Comparison of ENCODE assay signal across 8 cellular contexts in the genomic region with DNA sequence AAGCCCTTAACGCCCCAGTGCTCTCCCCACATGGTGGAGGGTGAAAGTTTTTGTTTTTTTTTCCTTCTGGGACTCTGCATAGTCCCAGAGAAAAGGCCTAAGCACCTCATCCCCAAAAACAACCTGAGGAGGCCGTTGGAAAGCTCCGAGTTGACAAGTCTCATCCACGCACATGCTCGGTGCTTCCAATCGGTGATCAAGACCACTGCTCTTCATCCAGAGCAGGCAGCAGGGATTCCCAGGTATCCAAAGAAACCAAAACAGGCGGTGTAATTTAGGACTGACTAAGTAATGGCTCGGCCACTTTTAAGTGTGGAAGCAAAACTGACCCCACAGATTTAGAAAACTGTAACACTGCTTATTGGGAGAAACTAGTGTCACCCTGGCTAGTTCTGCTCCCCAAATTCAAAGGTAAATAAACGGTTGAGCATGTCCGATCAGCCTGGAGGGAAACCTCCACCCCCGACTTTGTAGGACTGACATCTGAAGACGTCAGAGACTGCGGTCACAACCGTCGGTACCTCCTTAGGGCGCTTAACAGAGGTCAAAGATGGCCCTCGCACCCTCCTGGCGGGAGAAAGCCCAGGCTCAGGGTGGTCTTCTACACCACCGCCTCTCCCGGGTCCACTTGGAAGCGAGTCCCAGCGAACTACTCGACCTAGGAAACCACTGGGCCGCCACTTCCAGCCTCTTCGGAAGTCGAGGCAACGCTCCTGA. TPM values are rescaled to one million over a fixed set of nuclear protein-coding genes. Genes with fewer than 3 reads are reported as not detected.
DNase-seq lines count a peak whose midpoint lies in the region; ATAC-seq and TF ChIP-seq lines count a peak whose summit lies in the region.

No MANE protein-coding gene starts in this region.

- DNase-seq in breast epithelium (ENCODE audit: low spot score in 2 of 2): no peak
- no peak for DNase-seq in NOMO-1 treated with DMSO at 0.1 percent for 48 hours (lab: John Stamatoyannopoulos, UW; ENCODE audit: unreplicated experiment)

- peak; percentile 2 for ATAC-seq in GM18520 (IDR thresholded peaks at IDR 0.05; ENCODE audit: unreplicated experiment)
- ATAC-seq in HG03558 (IDR thresholded peaks at IDR 0.05; ENCODE audit: extremely low read depth, unreplicated experiment): peak; percentile 6
- ATAC-seq in GM18517 (IDR thresholded peaks at IDR 0.05; ENCODE audit: unreplicated experiment): no peak
- ATAC-seq in GM19023 (IDR thresholded peaks at IDR 0.05; ENCODE audit: unreplicated experiment): no peak
- no peak for ATAC-seq in GM21619 (IDR thresholded peaks at IDR 0.05; ENCODE audit: unreplicated experiment)

- H3K4me3 ChIP-seq in breast epithelium: peak overlapping the region; percentile 52 to 89 (median 68)
- H3K4me3 ChIP-seq in mucosa of rectum (ENCODE audit: low read length in 2 of 2): peak overlapping the region; percentile 78 to 88

- intact Hi-C loops in breast epithelium (cut with DNase I; ENCODE audit: low total_unique reads): no loop called here

- peak overlapping the region; percentile 80 for H3K9ac ChIP-seq in mucosa of rectum (ENCODE audit: low read depth in 1 of 2, low read length in 2 of 2)

- H3K4me1 ChIP-seq in breast epithelium (peaks cover 5 to 9% of the 10 kb centered on the region in 2 donors), mucosa of rectum (ENCODE audit: control insufficient read depth in 2 of 2, insufficient read depth in 2 of 2, low read length in 2 of 2) (peaks cover 13 to 17% of the 10 kb centered on the region in 2 donors)

- H3K27ac ChIP-seq in breast epithelium (peak overlapping the region; percentile 91 to 97), mucosa of rectum (ENCODE audit: low read depth in 2 of 2, low read length in 2 of 2) (peak overlapping the region; percentile 89)

- no peak for TF ChIP-seq CTCF in breast epithelium (IDR thresholded peaks at IDR 0.05)

- H3K27me3 ChIP-seq in breast epithelium (no peaks in the 10 kb centered on the region), mucosa of rectum (ENCODE audit: control insufficient read depth in 2 of 2, insufficient read depth in 2 of 2, low read length in 2 of 2) (no peaks in the 10 kb centered on the region)

- TF ChIP-seq POLR2A in breast epithelium (IDR thresholded peaks at IDR 0.05): no peak

- H3K36me3 ChIP-seq in breast epithelium (no peaks in the 10 kb centered on the region), mucosa of rectum (ENCODE audit: control insufficient read depth in 2 of 2, insufficient read depth in 2 of 2, low read length in 2 of 2) (peaks cover 19 to 26% of the 10 kb centered on the region in 2 donors)

- H3K9me3 ChIP-seq in breast epithelium: no peaks in the 10 kb centered on the region
- no peaks in the 10 kb centered on the region for H3K9me3 ChIP-seq in mucosa of rectum (ENCODE audit: control insufficient read depth in 2 of 2, low read length in 2 of 2)

RNA-seq across cellular contexts. Expression of gene ZNF446, which starts 1.0 kb away (rescaled TPM):
- total RNA-seq in breast epithelium: 10 to 100 TPM; 10.2 to 23.4 (median 20.0) TPM

RNA-seq across cellular contexts. Expression of gene ZNF324, which starts 8.3 kb away (rescaled TPM):
- total RNA-seq in breast epithelium: 10 to 100 TPM in 2 of 3 donors, 1 to 10 TPM in 1; 9.0 to 30.9 (median 24.3) TPM

RNA-seq across cellular contexts. Expression of gene ZNF324B, which starts 23.7 kb away (rescaled TPM):
- total RNA-seq in breast epithelium: 1 to 10 TPM; 6.1 to 9.1 (median 7.2) TPM

RNA-seq across cellular contexts. Expression of gene ZNF132, which starts 35.2 kb away (rescaled TPM):
- total RNA-seq in breast epithelium: 10 to 100 TPM in 1 of 3 donors, 1 to 10 TPM in 2; 3.5 to 13.3 (median 6.2) TPM

RNA-seq across cellular contexts. Expression of gene SLC27A5, which starts 36.6 kb away (rescaled TPM):
- 10 to 100 TPM in 2 of 3 donors, 1 to 10 TPM in 1; 4.7 to 18.0 (median 10.7) TPM for total RNA-seq in breast epithelium

Comparison
In these comparisons a context has a peak if more than half of its experiments do, and no peak if none do; other contexts are left out.
1. ATAC-seq: peak in GM18520 (single experiment) and HG03558 (single experiment); none in GM18517 (single experiment), GM19023 (single experiment) and GM21619 (single experiment).